Comparison of ENCODE assay signal across 11 cellular contexts in genomic region chr2:68465081-68465916, GRCh38. TPM values are rescaled to one million over a fixed set of nuclear protein-coding genes. Genes with fewer than 3 reads are reported as not detected.
DNase-seq lines count a peak whose midpoint lies in the region; TF ChIP-seq lines count a peak whose summit lies in the region.
"Had no signal": no experiment of that assay in that cellular context is flagged by ENCODE, and none has a peak within 500 bp of the region (broad histone marks: within the 10 kb centered on the region; RNA-seq: fewer than 3 reads in every experiment).

No MANE protein-coding gene starts in this region.

- WGBS in stomach, 5 donors: 80 to 91% (median 89%) methylated on average over 7 of the region's 7 CpGs

- TF ChIP-seq EP300 in stomach (IDR thresholded peaks at IDR 0.05): no peak

- H3K4me1 ChIP-seq in DOHH2 (ENCODE audit: control insufficient read depth, low read length) (peaks cover 34% of the 10 kb centered on the region), PC-9 (replicated peaks; ENCODE audit: insufficient read depth) (peaks cover 17% of the 10 kb centered on the region), stomach (peaks cover 0 to 34% (median 14%) of the 10 kb centered on the region in 4 donors), left ventricle myocardium inferior (peaks cover 35% of the 10 kb centered on the region)

- H3K27ac Mint-ChIP-seq in activated naive CD8-positive, alpha-beta T cell treated with anti-CD3 and anti-CD28 coated beads for 36 hours: no peak overlapping the region
- H3K27ac Mint-ChIP-seq in neural crest cell (ENCODE audit: unreplicated experiment): no peak overlapping the region

- POLR2A ChIA-PET in PC-9 (lab: Charles Lee; ENCODE audit: unreplicated experiment): interaction anchor here (0.5 to 0.6 kb wide), 2 partner anchors 546 to 1022 kb away, joined by 3 to 7 read pairs; no protein-coding TSS in a partner anchor

- H4K20me1 ChIP-seq in DOHH2 (ENCODE audit: control insufficient read depth, insufficient read depth, low read depth, low read length): no peaks in the 10 kb centered on the region
- no peaks in the 10 kb centered on the region for H4K20me1 ChIP-seq in PC-9 (ENCODE audit: insufficient read depth)

- H3K79me2 ChIP-seq in DOHH2 (ENCODE audit: control insufficient read depth, low read length): peaks cover 35% of the 10 kb centered on the region
- H3K79me2 ChIP-seq in PC-9 (ENCODE audit: low read depth): no peaks in the 10 kb centered on the region

- DNase-seq in PC-9 (no peak), neural crest cell (ENCODE audit: low read depth, low spot score) (no peak), LoVo (ENCODE audit: low spot score) (no peak), stomach (no peak), left ventricle myocardium inferior (no peak), NCI-H446 (lab: John Stamatoyannopoulos, UW) (no peak)
- peak; percentile 45 for DNase-seq in activated naive CD8-positive, alpha-beta T cell treated with anti-CD3 and anti-CD28 coated beads for 36 hours
- DNase-seq: kidney, right cardiac atrium had no signal

- TF ChIP-seq POLR2A in stomach (IDR thresholded peaks at IDR 0.05): no peak

- H3K4me3 ChIP-seq in DOHH2 (ENCODE audit: low read length) (peak overlapping the region; percentile 96; the same call in 1 of the 2 replicates), PC-9 (peak overlapping the region; percentile 76; the same call in 1 of the 2 replicates), stomach (no peak overlapping the region), left ventricle myocardium inferior (no peak overlapping the region)

- no peak for TF ChIP-seq CTCF in DOHH2 (IDR thresholded peaks at IDR 0.05; ENCODE audit: low read depth, low read length, poor library complexity, severe bottlenecking)
- no peak for TF ChIP-seq CTCF in PC-9 (conservative IDR thresholded peaks at IDR 0.05)
- TF ChIP-seq CTCF in neural crest cell (conservative IDR thresholded peaks at IDR 0.05): no peak
- TF ChIP-seq CTCF in stomach (IDR thresholded peaks at IDR 0.05): no peak
- no peak for TF ChIP-seq CTCF in left ventricle myocardium inferior (IDR thresholded peaks at IDR 0.05; ENCODE audit: borderline replicate concordance)

- BruUV-seq in PC-9 (replicated peaks; lab: Mats Ljungman, UMichigan): no TSS peak

- H3K4me1 Mint-ChIP-seq in activated naive CD8-positive, alpha-beta T cell treated with anti-CD3 and anti-CD28 coated beads for 36 hours: peaks cover 39% of the 10 kb centered on the region
- H3K4me1 Mint-ChIP-seq in neural crest cell: peaks cover 27% of the 10 kb centered on the region

- H3K9me3 ChIP-seq in DOHH2 (ENCODE audit: control insufficient read depth, insufficient read depth, low read length) (no peaks in the 10 kb centered on the region), PC-9 (ENCODE audit: insufficient read depth, low read depth) (no peaks in the 10 kb centered on the region; the same call in 1 of the 2 replicates), stomach (no peaks in the 10 kb centered on the region), left ventricle myocardium inferior (replicated peaks) (no peaks in the 10 kb centered on the region)
- H3K9me3 ChIP-seq: thoracic aorta had no signal

- peak overlapping the region; percentile 95 for H3K4me3 Mint-ChIP-seq in activated naive CD8-positive, alpha-beta T cell treated with anti-CD3 and anti-CD28 coated beads for 36 hours
- H3K4me3 Mint-ChIP-seq in neural crest cell: peak overlapping the region; percentile 99

- H3K27me3 Mint-ChIP-seq in activated naive CD8-positive, alpha-beta T cell treated with anti-CD3 and anti-CD28 coated beads for 36 hours: no peaks in the 10 kb centered on the region
- no peaks in the 10 kb centered on the region for H3K27me3 Mint-ChIP-seq in neural crest cell (ENCODE audit: low read depth)

- H3K27me3 ChIP-seq in DOHH2 (ENCODE audit: control insufficient read depth, low read length) (no peaks in the 10 kb centered on the region), PC-9 (ENCODE audit: insufficient read depth, low read depth) (no peaks in the 10 kb centered on the region), stomach (no peaks in the 10 kb centered on the region), left ventricle myocardium inferior (ENCODE audit: low read depth) (no peaks in the 10 kb centered on the region)

- peak overlapping the region; percentile 97 for H3K4me2 ChIP-seq in DOHH2 (ENCODE audit: low read length)
- H3K4me2 ChIP-seq in PC-9: peak overlapping the region; percentile 88

- H3K27ac ChIP-seq in DOHH2 (ENCODE audit: low read depth, low read length) (no peak overlapping the region), PC-9 (no peak overlapping the region), stomach (no peak overlapping the region), left ventricle myocardium inferior (replicated peaks) (no peak overlapping the region)

- peaks cover 2% of the 10 kb centered on the region for H3K36me3 Mint-ChIP-seq in activated naive CD8-positive, alpha-beta T cell treated with anti-CD3 and anti-CD28 coated beads for 36 hours
- H3K36me3 Mint-ChIP-seq in neural crest cell (ENCODE audit: low read depth): no peaks in the 10 kb centered on the region

- H3K36me3 ChIP-seq in DOHH2 (ENCODE audit: control insufficient read depth, low read length) (peaks cover 13% of the 10 kb centered on the region), PC-9 (ENCODE audit: low read depth) (no peaks in the 10 kb centered on the region), stomach (no peaks in the 10 kb centered on the region), left ventricle myocardium inferior (no peaks in the 10 kb centered on the region)
- H3K36me3 ChIP-seq: thoracic aorta had no signal

- no peaks in the 10 kb centered on the region for H3K9me3 Mint-ChIP-seq in activated naive CD8-positive, alpha-beta T cell treated with anti-CD3 and anti-CD28 coated beads for 36 hours
- H3K9me3 Mint-ChIP-seq in neural crest cell: no peaks in the 10 kb centered on the region

- intact Hi-C loops in PC-9 (cut with micrococcal nuclease; ENCODE audit: unreplicated experiment): loop anchor here (5.0 to 10.0 kb wide), 3 partner anchors 442 to 840 kb away; partner anchors contain the start of gene ANTXR1
- intact Hi-C loops in stomach (cut with DNase I; ENCODE audit: low total_unique reads): loop anchor here (10.0 kb wide), 1 partner anchor 250 kb away; no protein-coding TSS in a partner anchor
- intact Hi-C loops in left ventricle myocardium inferior (cut with micrococcal nuclease): loop anchor here (10.0 kb wide), 1 partner anchor 460 kb away; no protein-coding TSS in a partner anchor

- H3K9me2 ChIP-seq in DOHH2 (replicated peaks; ENCODE audit: control insufficient read depth, low read length) (no peaks in the 10 kb centered on the region), PC-9 (ENCODE audit: insufficient read depth) (no peaks in the 10 kb centered on the region)

- CTCF ChIA-PET in PC-9 (lab: Charles Lee): interaction anchor here (0.7 to 0.9 kb wide), 2 partner anchors 130 to 156 kb away, joined by 3 to 4 read pairs; no protein-coding TSS in a partner anchor

- H3F3A ChIP-seq in DOHH2 (ENCODE audit: control insufficient read depth, insufficient read depth): 0 out of 2 replicates have a peak, but pooled peaks cover 6% of the 10 kb centered on the region
- H3F3A ChIP-seq in PC-9 (ENCODE audit: insufficient read depth, low read depth): no peaks in the 10 kb centered on the region

- peak overlapping the region; percentile 98; the same call in 1 of the 2 replicates for H2AFZ ChIP-seq in PC-9

RNA-seq across cellular contexts. Expression of gene FBXO48, which starts 1.8 kb away (rescaled TPM):
- total RNA-seq in PC-9 (2021) (1.2 and 1.6 TPM in 2 replicates), neural crest cell (1.6 and 1.7 TPM in 2 replicates), stomach (1 to 10 TPM in 1 of 5 donors, under 1 TPM in 3, not detected in 1; 0.43 to 1.2 (median 0.50) TPM), left ventricle myocardium inferior (1.0 TPM)
- total RNA-seq in activated naive CD8-positive, alpha-beta T cell treated with anti-CD3 and anti-CD28 coated beads for 36 hours: 1 to 10 TPM; 1.5 to 1.7 TPM
- polyA plus RNA-seq in stomach: 1 to 10 TPM in 1 of 3 donors, under 1 TPM in 2; 0.58 to 1.1 (median 0.62) TPM

RNA-seq across cellular contexts. Expression of gene APLF, which starts 2.1 kb away (rescaled TPM):
- total RNA-seq in PC-9 (2021): 3.9 and 4.5 TPM in 2 replicates
- 1 to 10 TPM; 2.4 to 2.7 TPM for total RNA-seq in activated naive CD8-positive, alpha-beta T cell treated with anti-CD3 and anti-CD28 coated beads for 36 hours
- total RNA-seq in neural crest cell: 6.9 and 7.3 TPM in 2 replicates
- total RNA-seq in stomach: 1 to 10 TPM in 3 of 5 donors, under 1 TPM in 2; 0.29 to 9.4 (median 5.5) TPM
- polyA plus RNA-seq in stomach: under 1 TPM; 0.46 to 0.85 (median 0.68) TPM
- total RNA-seq in left ventricle myocardium inferior: 4.8 TPM

Comparison
In these comparisons a context has a peak if more than half of its experiments do, and no peak if none do; other contexts are left out.
1. H3K4me3 ChIP-seq: peak in DOHH2 (single experiment) and PC-9 (single experiment); none in stomach (0 of 4) and left ventricle myocardium inferior (single experiment).